In the genomic region with DNA sequence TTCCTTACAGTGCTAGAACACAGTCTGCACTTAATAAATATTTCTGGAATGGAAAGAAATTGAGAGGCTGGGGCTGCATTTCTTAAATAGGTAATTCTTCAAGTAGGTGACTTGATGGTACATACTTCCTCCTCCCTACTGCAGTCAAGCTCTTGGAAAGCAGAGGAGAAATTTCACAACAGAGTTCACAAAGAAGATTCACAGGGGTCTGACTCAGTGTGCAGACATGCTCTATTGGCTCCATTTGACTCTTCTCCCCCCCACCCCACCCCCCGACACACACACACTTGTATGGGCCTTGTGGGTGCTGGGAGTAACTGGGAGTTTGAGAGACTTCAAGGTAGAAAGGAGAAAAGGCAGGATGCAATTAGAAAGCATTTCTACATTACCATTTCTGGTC, we compare ENCODE assay signal across 26 cellular contexts. TPM values are rescaled to one million over a fixed set of nuclear protein-coding genes. Genes with fewer than 3 reads are reported as not detected.
DNase-seq lines count a peak whose midpoint lies in the region; ATAC-seq, FAIRE-seq and TF ChIP-seq lines count a peak whose summit lies in the region.
"Had no signal": no experiment of that assay in that cellular context is flagged by ENCODE, and none has a peak within 500 bp of the region (broad histone marks: within the 10 kb centered on the region; RNA-seq: fewer than 3 reads in every experiment).

No MANE protein-coding gene starts in this region.

- H3K36me3 ChIP-seq in astrocyte (ENCODE audit: insufficient read depth, low read length): no peaks in the 10 kb centered on the region
- H3K36me3 ChIP-seq: lower lobe of right lung, MG63, SJSA1, upper lobe of right lung had no signal

- H3K4me3 Mint-ChIP-seq in astrocyte (ENCODE audit: unreplicated experiment): no peak overlapping the region
- H3K4me3 Mint-ChIP-seq: activated naive CD4-positive, alpha-beta T cell treated with anti-CD3 and anti-CD28 coated beads, Interleukin-2, amount 10 ng/mL, durations not matched to agents 7 days and 5 days; activated T-cell treated with anti-CD3 and anti-CD28 coated beads, Interleukin-2, amount 50 U/mL, for 72 hours; effector memory CD8-positive, alpha-beta T cell; IgD-negative memory B cell; immature natural killer cell; neural crest cell had no signal

- no peak for TF ChIP-seq CTCF in astrocyte (IDR thresholded peaks at IDR 0.05; ENCODE audit: insufficient read depth, low read depth, low read length)

- H4K20me1 ChIP-seq in astrocyte (ENCODE audit: insufficient read depth, low read length): no peaks in the 10 kb centered on the region

- no peak overlapping the region for H3K4me2 ChIP-seq in astrocyte (ENCODE audit: low read length)

- H3K9me3 ChIP-seq in astrocyte (ENCODE audit: insufficient read depth, low read depth, low read length): no peaks in the 10 kb centered on the region
- H3K9me3 ChIP-seq: ascending aorta, lower lobe of right lung, MG63, SJSA1, upper lobe of right lung had no signal

- H3K79me2 ChIP-seq in astrocyte (ENCODE audit: insufficient read depth, low read length): no peaks in the 10 kb centered on the region

- no peaks in the 10 kb centered on the region for H3K9me3 Mint-ChIP-seq in astrocyte (ENCODE audit: unreplicated experiment)
- H3K9me3 Mint-ChIP-seq: IgD-negative memory B cell, neural crest cell had no signal

- H2AFZ ChIP-seq in astrocyte (ENCODE audit: low read depth, low read length): no peak overlapping the region

- H3K36me3 Mint-ChIP-seq in astrocyte (ENCODE audit: low read depth, unreplicated experiment): no peaks in the 10 kb centered on the region
- H3K36me3 Mint-ChIP-seq: activated naive CD4-positive, alpha-beta T cell treated with anti-CD3 and anti-CD28 coated beads, Interleukin-2, amount 10 ng/mL, durations not matched to agents 7 days and 5 days; IgD-negative memory B cell had no signal

- H3K9ac ChIP-seq in astrocyte (ENCODE audit: low read length): no peak overlapping the region

- H3K4me3 ChIP-seq in astrocyte (ENCODE audit: insufficient read depth, low read depth, low read length) (no peak overlapping the region), skeletal muscle cell (ENCODE audit: low read depth, low read length) (no peak overlapping the region)
- H3K4me3 ChIP-seq: ascending aorta, lower lobe of right lung, MG63, SJSA1, upper lobe of right lung had no signal

- no peak overlapping the region for H3K27ac Mint-ChIP-seq in astrocyte (ENCODE audit: unreplicated experiment)
- H3K27ac Mint-ChIP-seq: activated naive CD4-positive, alpha-beta T cell treated with anti-CD3 and anti-CD28 coated beads, Interleukin-2, amount 10 ng/mL, durations not matched to agents 7 days and 5 days; activated T-cell treated with anti-CD3 and anti-CD28 coated beads, Interleukin-2, amount 50 U/mL, for 72 hours; effector memory CD8-positive, alpha-beta T cell; immature natural killer cell; progenitor cell of endocrine pancreas had no signal

- peaks cover 10% of the 10 kb centered on the region for H3K4me1 Mint-ChIP-seq in astrocyte (ENCODE audit: low read depth, unreplicated experiment)
- H3K4me1 Mint-ChIP-seq: activated naive CD4-positive, alpha-beta T cell treated with anti-CD3 and anti-CD28 coated beads, Interleukin-2, amount 10 ng/mL, durations not matched to agents 7 days and 5 days; immature natural killer cell had no signal

- ATAC-seq in HG02588 (IDR thresholded peaks at IDR 0.05; ENCODE audit: unreplicated experiment): no peak
- ATAC-seq in HG03378 (IDR thresholded peaks at IDR 0.05; ENCODE audit: unreplicated experiment): no peak
- ATAC-seq: activated T-cell treated with anti-CD3 and anti-CD28 coated beads, Interleukin-2, amount 50 U/mL, for 72 hours; effector memory CD8-positive, alpha-beta T cell; lower lobe of right lung; upper lobe of right lung had no signal

- no peak for FAIRE-seq in astrocyte (lab: Jason Lieb, UNC)
- FAIRE-seq: H1, RCC 7860 had no signal

- H3K27me3 Mint-ChIP-seq in astrocyte (ENCODE audit: low read depth, unreplicated experiment): peaks cover 14% of the 10 kb centered on the region

- no peak overlapping the region for H3K27ac ChIP-seq in astrocyte (ENCODE audit: low read depth, low read length)
- H3K27ac ChIP-seq: ascending aorta, lower lobe of right lung, SJSA1, upper lobe of right lung had no signal

- DNase-seq in Caki2 (ENCODE audit: low read depth) (peak; percentile 46), astrocyte (ENCODE audit: low read depth) (peak; percentile 62), fibroblast of the conjunctiva (ENCODE audit: low read depth) (peak; percentile 17), skeletal muscle cell (ENCODE audit: low read depth) (peak; percentile 69), NCI-H2081 (lab: John Stamatoyannopoulos, UW) (no peak)
- DNase-seq: activated CD4-positive, alpha-beta T cell treated with anti-CD3 and anti-CD28 coated beads for 48 hours; activated naive CD4-positive, alpha-beta T cell treated with anti-CD3 and anti-CD28 coated beads, Interleukin-2, amount 10 ng/mL, durations not matched to agents 7 days and 5 days; activated T-cell treated with anti-CD3 and anti-CD28 coated beads, Interleukin-2, amount 50 U/mL, for 72 hours; DMS79 treated with DMSO at 0.1 percent for 48 hours; effector memory CD8-positive, alpha-beta T cell; immature natural killer cell; lower lobe of right lung; MG63; NCI-H1436; NCI-H524 treated with DMSO at 0.1 percent for 48 hours; T-helper 1 cell; upper lobe of right lung had no signal

- no peaks in the 10 kb centered on the region for H3K4me1 ChIP-seq in astrocyte (ENCODE audit: insufficient read depth, low read length)
- H3K4me1 ChIP-seq: ascending aorta, lower lobe of right lung, upper lobe of right lung had no signal

- peaks cover 7% of the 10 kb centered on the region for H3K27me3 ChIP-seq in astrocyte (ENCODE audit: insufficient read depth, low read length)
- H3K27me3 ChIP-seq: ascending aorta, MG63, SJSA1 had no signal

- in situ Hi-C loops in Caki2 (cut with HindIII; ENCODE audit: low pct_unique_long_range_greater_than_20kb, low sequenced_read_pairs): no loop called here

RNA-seq across cellular contexts. Expression of gene MYOCD, which starts 6.2 kb away (rescaled TPM):
- 1.4 and 1.8 TPM in 2 replicates for total RNA-seq in Caki2 (2014; rRNA removed; shearing (Covaris generic); ENCODE audit: low replicate concordance)
- total RNA-seq in astrocyte: 1.4 and 2.8 TPM in 2 replicates
- total RNA-seq: activated T-cell treated with anti-CD3 and anti-CD28 coated beads, Interleukin-2, amount 50 U/mL, for 72 hours had no signal

Comparison
In these comparisons a context has a peak if more than half of its experiments do, and no peak if none do; other contexts are left out.
1. DNase-seq: peak in Caki2 (single experiment), astrocyte (single experiment), fibroblast of the conjunctiva (single experiment) and skeletal muscle cell (single experiment); none in NCI-H2081 (0 of 2).